ENCODE assay signal across 1 cellular context in genomic region chr1:228955691-228956090, GRCh38.
TF ChIP-seq lines count a peak whose summit lies in the region.

No MANE protein-coding gene starts in this region.

TF ChIP-seq in H1, 55 proteins besides CTCF, POLR2A, EP300 and RAD21 (continued from another document):
- TF ChIP-seq USF2 (IDR thresholded peaks at IDR 0.05; ENCODE audit: low read length), result no peak
- no peak for TF ChIP-seq POU5F1 (IDR thresholded peaks at IDR 0.05; ENCODE audit: low read depth, low read length)
- TF ChIP-seq GTF2F1 (IDR thresholded peaks at IDR 0.05; ENCODE audit: borderline replicate concordance, low read depth, low read length), result no peak
- no peak for TF ChIP-seq NRF1 (IDR thresholded peaks at IDR 0.05; ENCODE audit: low read depth, low read length)
- no peak for TF ChIP-seq CREB1 (IDR thresholded peaks at IDR 0.05)
- TF ChIP-seq TEAD4 (IDR thresholded peaks at IDR 0.05; ENCODE audit: low read depth, low read length), result no peak
- no peak for TF ChIP-seq BRCA1 (IDR thresholded peaks at IDR 0.05; ENCODE audit: low read depth, low read length)
- no peak for TF ChIP-seq ATF2 (IDR thresholded peaks at IDR 0.05; ENCODE audit: low read length)
- TF ChIP-seq SIN3A (conservative IDR thresholded peaks at IDR 0.05 in 1 of 2, IDR thresholded peaks at IDR 0.05 in 1 of 2; ENCODE audit: low read depth in 1 of 2, low read length in 2 of 2), result no peak
- TF ChIP-seq BCL11A (IDR thresholded peaks at IDR 0.05; ENCODE audit: low read depth in 2 of 2, low read length in 2 of 2), result no peak
